8 cellular contexts compared by ENCODE assay signal in genomic region chr7:156640949-156641485, GRCh38. TPM values are rescaled to one million over a fixed set of nuclear protein-coding genes. Genes with fewer than 3 reads are reported as not detected.
DNase-seq lines count a peak whose midpoint lies in the region; ATAC-seq and TF ChIP-seq lines count a peak whose summit lies in the region.

No MANE protein-coding gene starts in this region.

- H3K9me2 ChIP-seq in hepatocyte (replicated peaks; ENCODE audit: insufficient read depth) = no peaks in the 10 kb centered on the region

- 8% methylated on average over 28 of the region's 30 CpGs for WGBS in hepatocyte (ENCODE audit: low lambda C conversion rate, missing lambda C conversion rate)

- TF ChIP-seq CTCF in AG04449 (IDR thresholded peaks at IDR 0.05; ENCODE audit: insufficient read depth, low read length, missing control alignments) (no peak), OCI-LY3 (IDR thresholded peaks at IDR 0.05; ENCODE audit: low read depth, low read length) (no peak), hepatocyte (IDR thresholded peaks at IDR 0.05; ENCODE audit: poor library complexity) (no peak)

- peak overlapping the region; percentile 69 for H3K9ac ChIP-seq in OCI-LY3 (ENCODE audit: low read length)

- peak overlapping the region; percentile 94 for H3K4me3 Mint-ChIP-seq in activated naive CD8-positive, alpha-beta T cell treated with anti-CD3 and anti-CD28 coated beads, Interleukin-2, amount 10 ng/mL, durations not matched to agents 7 days and 5 days

- H3K27me3 Mint-ChIP-seq in activated naive CD8-positive, alpha-beta T cell treated with anti-CD3 and anti-CD28 coated beads, Interleukin-2, amount 10 ng/mL, durations not matched to agents 7 days and 5 days = peaks cover 26% of the 10 kb centered on the region

- peak overlapping the region; percentile 52 for H3K27ac ChIP-seq in OCI-LY3 (ENCODE audit: low read length)
- peak overlapping the region; percentile 93 for H3K27ac ChIP-seq in hepatocyte
- peak overlapping the region; percentile 58 to 93 (median 87) for H3K27ac ChIP-seq in skin epidermis

- peak; percentile 58 for ATAC-seq in GM18868 (IDR thresholded peaks at IDR 0.05; ENCODE audit: unreplicated experiment)
- peak; percentile 57 for ATAC-seq in HG03095 (IDR thresholded peaks at IDR 0.05; ENCODE audit: unreplicated experiment)
- ATAC-seq in activated naive CD8-positive, alpha-beta T cell treated with anti-CD3 and anti-CD28 coated beads, Interleukin-2, amount 10 ng/mL, durations not matched to agents 7 days and 5 days (ENCODE audit: low read depth) = peak; percentile 69

- POLR2A ChIA-PET in AG04449 (lab: Yijun Ruan, JAX) = interaction anchor here (0.8 kb wide), 1 partner anchor 26 kb away, joined by 3 read pairs; no protein-coding TSS in a partner anchor
- POLR2A ChIA-PET in activated naive CD8-positive, alpha-beta T cell treated with anti-CD3 and anti-CD28 coated beads, Interleukin-2, amount 10 ng/mL, durations not matched to agents 7 days and 5 days (lab: Charles Lee) = interaction anchor here (1.4 to 1.7 kb wide), 2 partner anchors 9 to 28 kb away, joined by 6 to 12 read pairs; no protein-coding TSS in a partner anchor

- H3K4me1 ChIP-seq in OCI-LY3 (ENCODE audit: low read length) (peaks cover 14% of the 10 kb centered on the region), hepatocyte (ENCODE audit: insufficient read depth) (peaks cover 9% of the 10 kb centered on the region)

- peaks cover 4% of the 10 kb centered on the region for H3K9me3 Mint-ChIP-seq in activated naive CD8-positive, alpha-beta T cell treated with anti-CD3 and anti-CD28 coated beads, Interleukin-2, amount 10 ng/mL, durations not matched to agents 7 days and 5 days

- CTCF ChIA-PET in AG04449 (lab: Yijun Ruan, JAX) = interaction anchor here (1.3 to 1.6 kb wide), 2 partner anchors 9 to 178 kb away, joined by 3 to 4 read pairs; no protein-coding TSS in a partner anchor

- H3K27me3 ChIP-seq in OCI-LY3 (ENCODE audit: low read depth, low read length) (no peaks in the 10 kb centered on the region), hepatocyte (no peaks in the 10 kb centered on the region)

- peaks cover 14% of the 10 kb centered on the region for H3K4me1 Mint-ChIP-seq in activated naive CD8-positive, alpha-beta T cell treated with anti-CD3 and anti-CD28 coated beads, Interleukin-2, amount 10 ng/mL, durations not matched to agents 7 days and 5 days

- H3K9me3 ChIP-seq in OCI-LY3 (ENCODE audit: insufficient read depth, low read length) = 0 out of 2 replicates have a peak, but pooled peaks cover 4% of the 10 kb centered on the region
- H3K9me3 ChIP-seq in hepatocyte (ENCODE audit: low read depth) = no peaks in the 10 kb centered on the region

- H3K36me3 Mint-ChIP-seq in activated naive CD8-positive, alpha-beta T cell treated with anti-CD3 and anti-CD28 coated beads, Interleukin-2, amount 10 ng/mL, durations not matched to agents 7 days and 5 days = no peaks in the 10 kb centered on the region

- H3K27ac Mint-ChIP-seq in activated naive CD8-positive, alpha-beta T cell treated with anti-CD3 and anti-CD28 coated beads, Interleukin-2, amount 10 ng/mL, durations not matched to agents 7 days and 5 days = peak overlapping the region; percentile 96

- no peak for DNase-seq in AG04449 (ENCODE audit: low read depth, low spot score)
- DNase-seq in activated naive CD8-positive, alpha-beta T cell treated with anti-CD3 and anti-CD28 coated beads, Interleukin-2, amount 10 ng/mL, durations not matched to agents 7 days and 5 days = no peak
- peak; percentile 64 for DNase-seq in hepatocyte (ENCODE audit: low spot score)
- DNase-seq in superior temporal gyrus (ENCODE audit: extremely low spot score) = no peak

- peaks cover 9% of the 10 kb centered on the region for H3K36me3 ChIP-seq in OCI-LY3 (replicated peaks; ENCODE audit: low read depth, low read length)
- H3K36me3 ChIP-seq in hepatocyte (replicated peaks; ENCODE audit: insufficient read depth, low read depth) = no peaks in the 10 kb centered on the region

- H2AFZ ChIP-seq in OCI-LY3 (ENCODE audit: low read depth, low read length) (peak overlapping the region; percentile 72), hepatocyte (peak overlapping the region; percentile 85)

- no peaks in the 10 kb centered on the region for H4K20me1 ChIP-seq in OCI-LY3 (ENCODE audit: insufficient read depth, low read length)
- no peaks in the 10 kb centered on the region for H4K20me1 ChIP-seq in hepatocyte (ENCODE audit: insufficient read depth, poor library complexity, severe bottlenecking)

- H3K4me2 ChIP-seq in OCI-LY3 (ENCODE audit: low read length) = peak overlapping the region; percentile 76
- peak overlapping the region; percentile 92 for H3K4me2 ChIP-seq in hepatocyte

- peaks cover 4% of the 10 kb centered on the region; the same call in 1 of the 2 replicates for H3K79me2 ChIP-seq in OCI-LY3 (ENCODE audit: low read length)
- peaks cover 10% of the 10 kb centered on the region for H3K79me2 ChIP-seq in hepatocyte

- H3K4me3 ChIP-seq in AG04449 (ENCODE audit: low read depth, low read length) (peak overlapping the region; percentile 80), OCI-LY3 (ENCODE audit: low read length) (peak overlapping the region; percentile 84), hepatocyte (peak overlapping the region; percentile 68), skin epidermis (peak overlapping the region; percentile 59 to 87 (median 67))

RNA-seq across cellular contexts. Expression of gene RNF32, which starts 0.4 kb away (rescaled TPM):
- total RNA-seq in activated naive CD8-positive, alpha-beta T cell treated with anti-CD3 and anti-CD28 coated beads, Interleukin-2, amount 10 ng/mL, durations not matched to agents 7 days and 5 days = 1 to 10 TPM in 1 of 2 experiments, under 1 TPM in 1; 0.97 to 2.2 TPM
- total RNA-seq in hepatocyte = 1.4 and 2.3 TPM in 2 replicates
- 2.9 and 6.7 TPM in 2 replicates for polyA plus RNA-seq in hepatocyte
